Comparison of ENCODE assay signal across 20 cellular contexts in genomic region chr1:50564417-50564816, GRCh38.
DNase-seq lines count a peak whose midpoint lies in the region; ATAC-seq, FAIRE-seq and TF ChIP-seq lines count a peak whose summit lies in the region.
"Had no signal": no experiment of that assay in that cellular context is flagged by ENCODE, and none has a peak within 500 bp of the region (broad histone marks: within the 10 kb centered on the region; RNA-seq: fewer than 3 reads in every experiment).

No MANE protein-coding gene starts in this region.

- H2AFZ ChIP-seq in HepG2 (ENCODE audit: low read length), result no peak overlapping the region

- BruUV-seq in HepG2 (replicated peaks; lab: Mats Ljungman, UMichigan) (no TSS peak), Panc1 (replicated peaks; lab: Mats Ljungman, UMichigan) (TSS peak; percentile 19)

- 100% methylated on average over 1 of the region's 1 CpG for WGBS in HepG2 (ENCODE audit: low lambda C conversion rate)
- 85% methylated on average over 1 of the region's 1 CpG for WGBS in right lobe of liver (ENCODE audit: insufficient coverage, low coverage, low lambda C conversion rate, missing lambda C conversion rate)

- H3K79me2 ChIP-seq in HepG2 (ENCODE audit: insufficient read depth, low read length), result no peaks in the 10 kb centered on the region

- CTCF ChIA-PET in HepG2 (lab: Yijun Ruan, JAX; ENCODE audit: low intra/inter-chr PET ratio, low total read pairs) (no interaction called here), Panc1 (lab: Charles Lee) (no interaction called here)

- TF ChIP-seq POLR2A in HepG2 (IDR thresholded peaks at IDR 0.05; ENCODE audit: insufficient read depth in 1 of 2, low read depth in 2 of 2, low read length in 2 of 2), result no peak
- no peak for TF ChIP-seq POLR2A in right lobe of liver (IDR thresholded peaks at IDR 0.05)
- TF ChIP-seq POLR2A in H54 (IDR thresholded peaks at IDR 0.05; ENCODE audit: low read depth, low read length), result no peak

- H3K9ac ChIP-seq in HepG2 (ENCODE audit: insufficient read depth, low read depth, low read length), result no peak overlapping the region
- H3K9ac ChIP-seq: BLaER1 treated with 17β-estradiol and CSF1 and Interleukin-3, amounts not matched to agents 10 nM and 100 nM had no signal

- H3K4me2 ChIP-seq in HepG2 (ENCODE audit: low read depth, low read length), result no peak overlapping the region
- H3K4me2 ChIP-seq: A549; BLaER1 treated with 17β-estradiol and CSF1 and Interleukin-3, amounts not matched to agents 10 nM and 100 nM had no signal

- no peak for TF ChIP-seq RAD21 in HepG2 (CRISPR knock-in tag; IDR thresholded peaks at IDR 0.05)

- H3K36me3 ChIP-seq in HepG2 (replicated peaks in 1 of 2; ENCODE audit: control insufficient read depth in 1 of 2, insufficient read depth in 2 of 2, low read length in 2 of 2) (peaks cover 3 to 41% of the 10 kb centered on the region in 2 experiments), right lobe of liver (peaks cover 0 to 17% (median 3%) of the 10 kb centered on the region in 4 donors), Panc1 (ENCODE audit: control insufficient read depth, insufficient read depth, low read length) (peaks cover 8% of the 10 kb centered on the region; the same call in 1 of the 2 replicates), SJCRH30 (peaks cover 11% of the 10 kb centered on the region)

- ATAC-seq in HepG2, result no peak
- ATAC-seq in right lobe of liver, result no peak
- ATAC-seq in Panc1, result no peak
- ATAC-seq in HG03520 (IDR thresholded peaks at IDR 0.05; ENCODE audit: unreplicated experiment), result no peak
- ATAC-seq: A549; CD8-positive, alpha-beta T cell had no signal

- no peak overlapping the region for H3K4me3 ChIP-seq in HepG2 (replicated peaks in 1 of 3; ENCODE audit: insufficient read depth in 1 of 3, low read depth in 2 of 3, low read length in 3 of 3)
- no peak overlapping the region for H3K4me3 ChIP-seq in right lobe of liver
- H3K4me3 ChIP-seq in Panc1 (ENCODE audit: low read depth in 2 of 2, low read length in 2 of 2), result no peak overlapping the region
- no peak overlapping the region for H3K4me3 ChIP-seq in SJCRH30
- H3K4me3 ChIP-seq: A549; BLaER1 treated with 17β-estradiol and CSF1 and Interleukin-3, amounts not matched to agents 10 nM and 100 nM had no signal

- in situ Hi-C loops in HepG2 (cut with HindIII; ENCODE audit: extremely low pct_ligation_motif_present, low pct_unique_long_range_greater_than_20kb) (no loop called here), Panc1 (cut with HindIII; ENCODE audit: low pct_unique_long_range_greater_than_20kb, low sequenced_read_pairs) (no loop called here)

- TF ChIP-seq CTCF in HepG2 (CRISPR knock-in tag; IDR thresholded peaks at IDR 0.05), result no peak
- no peak for TF ChIP-seq CTCF in right lobe of liver (IDR thresholded peaks at IDR 0.05)
- TF ChIP-seq CTCF in Panc1 (IDR thresholded peaks at IDR 0.05), result no peak

- no peaks in the 10 kb centered on the region for H3K4me1 ChIP-seq in HepG2 (ENCODE audit: insufficient read depth, low read length)
- no peaks in the 10 kb centered on the region for H3K4me1 ChIP-seq in right lobe of liver
- no peaks in the 10 kb centered on the region for H3K4me1 ChIP-seq in Panc1 (ENCODE audit: control insufficient read depth, insufficient read depth, low read length)
- no peaks in the 10 kb centered on the region for H3K4me1 ChIP-seq in SJCRH30
- H3K4me1 ChIP-seq: A549; BLaER1 treated with 17β-estradiol and CSF1 and Interleukin-3, amounts not matched to agents 10 nM and 100 nM; Caco-2 had no signal

- TF ChIP-seq EP300 in HepG2 (IDR thresholded peaks at IDR 0.05; ENCODE audit: low read depth in 2 of 2, low read length in 2 of 2), result no peak
- TF ChIP-seq EP300 in HepG2 (CRISPR knock-in tag; IDR thresholded peaks at IDR 0.05; ENCODE audit: borderline replicate concordance), result no peak

- H3K9me3 ChIP-seq in HepG2 (ENCODE audit: low read length), result no peaks in the 10 kb centered on the region
- H3K9me3 ChIP-seq in right lobe of liver, result no peaks in the 10 kb centered on the region
- no peaks in the 10 kb centered on the region for H3K9me3 ChIP-seq in Panc1 (ENCODE audit: control insufficient read depth, insufficient read depth, low read depth, low read length)
- H3K9me3 ChIP-seq in SJCRH30 (replicated peaks), result no peaks in the 10 kb centered on the region
- H3K9me3 ChIP-seq: A549, Caco-2 had no signal

- POLR2A ChIA-PET in HepG2 (lab: Yijun Ruan, JAX), result no interaction called here
- POLR2A ChIA-PET in Panc1 (lab: Charles Lee), result interaction anchor here (0.6 kb wide), 1 partner anchor 14 kb away, joined by 3 read pairs; no protein-coding TSS in a partner anchor

- no peak overlapping the region for H3K27ac ChIP-seq in HepG2 (ENCODE audit: extremely low read length, insufficient read depth, low read length)
- no peak overlapping the region for H3K27ac ChIP-seq in right lobe of liver
- H3K27ac ChIP-seq in Panc1 (ENCODE audit: low read length), result no peak overlapping the region
- H3K27ac ChIP-seq in SJCRH30, result no peak overlapping the region
- H3K27ac ChIP-seq: 22Rv1; A549; BLaER1 treated with 17β-estradiol and CSF1 and Interleukin-3, amounts not matched to agents 10 nM and 100 nM; C4-2B had no signal

- FAIRE-seq in HepG2 (lab: Jason Lieb, UNC) (no peak), H54 (lab: Jason Lieb, UNC) (peak; percentile 27)
- FAIRE-seq: A549, GM12891, GM18507 had no signal

- intact Hi-C loops in HepG2 (cut with micrococcal nuclease; ENCODE audit: unreplicated experiment) (no loop called here), right lobe of liver (cut with DNase I) (no loop called here), Panc1 (cut with micrococcal nuclease; ENCODE audit: unreplicated experiment) (no loop called here)

- no peak for DNase-seq in HepG2 (ENCODE audit: low spot score)
- no peak for DNase-seq in right lobe of liver
- DNase-seq in H54 (ENCODE audit: insufficient read length, low spot score), result no peak
- no peak for DNase-seq in Panc1 (ENCODE audit: low read depth, low spot score)
- DNase-seq in NCI-H510A (lab: John Stamatoyannopoulos, UW), result no peak
- DNase-seq in SJCRH30, result no peak
- DNase-seq: AML-193; Caco-2; Calu3; CD4-positive, alpha-beta T cell; CD8-positive, alpha-beta T cell; DMS79 treated with DMSO at 0.1 percent for 48 hours; GF-D8 had no signal

- no peaks in the 10 kb centered on the region for H4K20me1 ChIP-seq in HepG2 (ENCODE audit: insufficient read depth, low read length)
- H4K20me1 ChIP-seq: BLaER1 treated with 17β-estradiol and CSF1 and Interleukin-3, amounts not matched to agents 10 nM and 100 nM had no signal

- no peaks in the 10 kb centered on the region; a peak in 1 of 5 replicates for H3K27me3 ChIP-seq in HepG2 (ENCODE audit: control insufficient read depth in 1 of 2, insufficient read depth in 2 of 2, low read length in 2 of 2)
- no peaks in the 10 kb centered on the region for H3K27me3 ChIP-seq in right lobe of liver
- H3K27me3 ChIP-seq in Panc1 (ENCODE audit: control insufficient read depth, insufficient read depth, low read length), result no peaks in the 10 kb centered on the region
- H3K27me3 ChIP-seq in SJCRH30, result no peaks in the 10 kb centered on the region
- H3K27me3 ChIP-seq: BLaER1 treated with 17β-estradiol and CSF1 and Interleukin-3, amounts not matched to agents 10 nM and 100 nM had no signal

TF ChIP-seq in HepG2, 621 proteins besides CTCF, POLR2A, EP300 and RAD21:
- no peak for TF ChIP-seq ZBTB7B (CRISPR knock-in tag; IDR thresholded peaks at IDR 0.05)
- peak; percentile 12; the same call in 1 of the 2 replicates for TF ChIP-seq CEBPB (IDR thresholded peaks at IDR 0.05; ENCODE audit: borderline replicate concordance, low read depth, low read length)
- no peak for TF ChIP-seq ZNF256 (CRISPR knock-in tag; conservative IDR thresholded peaks at IDR 0.05)
- TF ChIP-seq ATF7 (IDR thresholded peaks at IDR 0.05), result peak; percentile 11; the same call in 1 of the 2 replicates
- no peak for TF ChIP-seq ATF7 (CRISPR knock-in tag; IDR thresholded peaks at IDR 0.05)
